Comparison of ENCODE assay signal across 8 cellular contexts in genomic region chr1:236522937-236523703, GRCh38. TPM values are rescaled to one million over a fixed set of nuclear protein-coding genes. Genes with fewer than 3 reads are reported as not detected.
DNase-seq lines count a peak whose midpoint lies in the region; FAIRE-seq and TF ChIP-seq lines count a peak whose summit lies in the region.

No MANE protein-coding gene starts in this region.

- H3K36me3 ChIP-seq in HUES48 (ENCODE audit: control insufficient read depth, insufficient read depth, low read length) (no peaks in the 10 kb centered on the region), brain microvascular endothelial cell (replicated peaks) (peaks cover 6% of the 10 kb centered on the region), kidney (ENCODE audit: control insufficient read depth in 1 of 2, insufficient read depth in 2 of 2, low read length in 2 of 2) (peaks cover 3 to 9% of the 10 kb centered on the region in 2 donors)

- no peaks in the 10 kb centered on the region for H3K9me3 Mint-ChIP-seq in stimulated activated naive CD8-positive, alpha-beta T cell treated with anti-CD3 and anti-CD28 coated beads, Interleukin-15, Interleukin-2, amounts not matched to agents 100 ng/mL and 50 ng/mL, for 24 hours

- H3K27ac ChIP-seq in HUES48 (ENCODE audit: low read depth, low read length) (no peak overlapping the region), brain microvascular endothelial cell (peak overlapping the region; percentile 60), kidney (ENCODE audit: low read depth in 2 of 2, low read length in 2 of 2) (peak overlapping the region; percentile 93)

- peaks cover 23% of the 10 kb centered on the region for H3K4me1 Mint-ChIP-seq in stimulated activated naive CD8-positive, alpha-beta T cell treated with anti-CD3 and anti-CD28 coated beads, Interleukin-15, Interleukin-2, amounts not matched to agents 100 ng/mL and 50 ng/mL, for 24 hours (ENCODE audit: low read depth)

- H3K4me3 Mint-ChIP-seq in stimulated activated naive CD8-positive, alpha-beta T cell treated with anti-CD3 and anti-CD28 coated beads, Interleukin-15, Interleukin-2, amounts not matched to agents 100 ng/mL and 50 ng/mL, for 24 hours, result peak overlapping the region; percentile 94

- H3K9ac ChIP-seq in HUES48 (ENCODE audit: low read depth, low read length) (0 out of 2 replicates have a peak overlapping the region, but pooled peaks have one; percentile 63), kidney (ENCODE audit: low read length in 2 of 2) (peak overlapping the region; percentile 43 to 85)

- H3K27ac Mint-ChIP-seq in stimulated activated naive CD8-positive, alpha-beta T cell treated with anti-CD3 and anti-CD28 coated beads, Interleukin-15, Interleukin-2, amounts not matched to agents 100 ng/mL and 50 ng/mL, for 24 hours, result peak overlapping the region; percentile 98

- H3K9me3 ChIP-seq in HUES48 (ENCODE audit: control insufficient read depth, insufficient read depth, low read length) (no peaks in the 10 kb centered on the region), kidney (ENCODE audit: control insufficient read depth in 1 of 2, low read length in 2 of 2) (no peaks in the 10 kb centered on the region)

- peak overlapping the region; percentile 99 for H3K4me3 ChIP-seq in GM12864 (ENCODE audit: low read depth, low read length)
- peak overlapping the region; percentile 89 for H3K4me3 ChIP-seq in HUES48 (ENCODE audit: low read depth, low read length)
- peak overlapping the region; percentile 98 for H3K4me3 ChIP-seq in brain microvascular endothelial cell (ENCODE audit: low read depth, low read length)
- H3K4me3 ChIP-seq in kidney (ENCODE audit: low read length in 2 of 2), result peak overlapping the region; percentile 96 to 99

- peaks cover 25% of the 10 kb centered on the region for H3K36me3 Mint-ChIP-seq in stimulated activated naive CD8-positive, alpha-beta T cell treated with anti-CD3 and anti-CD28 coated beads, Interleukin-15, Interleukin-2, amounts not matched to agents 100 ng/mL and 50 ng/mL, for 24 hours (ENCODE audit: low read depth)

- H3K4me1 ChIP-seq in HUES48 (ENCODE audit: control insufficient read depth, insufficient read depth, low read length) (peaks cover 4% of the 10 kb centered on the region; the same call in 1 of the 2 replicates), kidney (ENCODE audit: control insufficient read depth in 1 of 2, insufficient read depth in 1 of 2, low read depth in 1 of 2, low read length in 2 of 2) (peaks cover 0 to 4% of the 10 kb centered on the region in 2 donors)

- TF ChIP-seq CTCF in GM12864 (IDR thresholded peaks at IDR 0.05; ENCODE audit: low read depth, low read length, missing control alignments) (no peak), brain microvascular endothelial cell (IDR thresholded peaks at IDR 0.05; ENCODE audit: low read depth, low read length, missing control alignments) (no peak), kidney (IDR thresholded peaks at IDR 0.05; ENCODE audit: borderline replicate concordance, extremely low read depth, insufficient read depth) (no peak)

- no peak for FAIRE-seq in kidney (lab: Jason Lieb, UNC)

- DNase-seq in GM12864 (ENCODE audit: low read depth), result no peak
- DNase-seq in brain microvascular endothelial cell, result no peak
- peak; percentile 80 for DNase-seq in kidney
- DNase-seq in A172 (ENCODE audit: low spot score), result no peak
- DNase-seq in putamen (ENCODE audit: low spot score), result no peak
- no peak for DNase-seq in NCI-H1694 treated with DMSO at 0.1 percent for 48 hours (lab: John Stamatoyannopoulos, UW)

- in situ Hi-C loops in brain microvascular endothelial cell (cut with HindIII; ENCODE audit: low pct_ligation_motif_present, low sequenced_read_pairs), result no loop called here

- intact Hi-C loops in kidney (cut with DNase I), result no loop called here

- H3K27me3 ChIP-seq in HUES48 (ENCODE audit: control insufficient read depth, insufficient read depth, low read length) (peaks cover 22% of the 10 kb centered on the region), brain microvascular endothelial cell (replicated peaks) (no peaks in the 10 kb centered on the region)

- no peaks in the 10 kb centered on the region for H3K27me3 Mint-ChIP-seq in stimulated activated naive CD8-positive, alpha-beta T cell treated with anti-CD3 and anti-CD28 coated beads, Interleukin-15, Interleukin-2, amounts not matched to agents 100 ng/mL and 50 ng/mL, for 24 hours

RNA-seq across cellular contexts. Expression of gene LGALS8, which starts 0.7 kb away (rescaled TPM):
- 53.3 TPM for total RNA-seq in kidney
- polyA plus RNA-seq in kidney (ENCODE audit: insufficient read depth, low read depth, low replicate concordance), result 17.6 TPM
- 96.9 and 104 TPM in 2 replicates for total RNA-seq in A172 (2014; rRNA removed; shearing (Covaris generic))
